8 cellular contexts compared by ENCODE assay signal in genomic region chr17:48892940-48893645, GRCh38. TPM values are rescaled to one million over a fixed set of nuclear protein-coding genes. Genes with fewer than 3 reads are reported as not detected.
DNase-seq lines count a peak whose midpoint lies in the region; ATAC-seq, FAIRE-seq and TF ChIP-seq lines count a peak whose summit lies in the region.

No MANE protein-coding gene starts in this region.

- ATAC-seq in HG03565 (IDR thresholded peaks at IDR 0.05; ENCODE audit: unreplicated experiment), result no peak

- H3K9me3 Mint-ChIP-seq in activated T-helper 1 cell treated with anti-CD3 and anti-CD28 coated beads, Interleukin-12 subunit alpha, Interleukin-12 subunit beta, Interleukin-2, Interleukin-4 antibody, amounts not matched to agents 30 ng/mL and 10 ng/mL and 1 ng/mL, durations not matched to agents 14 hours and 24 hours and 36 hours, result no peaks in the 10 kb centered on the region

- H3K9ac ChIP-seq in iPS-15b (ENCODE audit: low read depth, low read length) (peak overlapping the region; percentile 71), stomach smooth muscle (ENCODE audit: low read length in 2 of 2) (peak overlapping the region; percentile 83 to 92)

- TF ChIP-seq POLR2A in GM12891 (IDR thresholded peaks at IDR 0.05; ENCODE audit: low read depth, low read length), result no peak

- intact Hi-C loops in activated T-helper 1 cell treated with anti-CD3 and anti-CD28 coated beads, Interleukin-12 subunit alpha, Interleukin-12 subunit beta, Interleukin-2, Interleukin-4 antibody, amounts not matched to agents 30 ng/mL and 10 ng/mL and 1 ng/mL, durations not matched to agents 14 hours and 24 hours and 36 hours (cut with micrococcal nuclease), result loop anchor here (1.0 to 5.0 kb wide), 9 partner anchors 15 to 951 kb away; partner anchors contain the start of genes CALCOCO2, PNPO, SNF8 and UBE2Z

- H3K27me3 ChIP-seq in iPS-15b (ENCODE audit: control insufficient read depth, insufficient read depth, low read length), result no peaks in the 10 kb centered on the region
- H3K27me3 ChIP-seq in stomach smooth muscle (ENCODE audit: control insufficient read depth in 1 of 2, insufficient read depth in 2 of 2, low read length in 2 of 2), result no peaks in the 10 kb centered on the region

- no peaks in the 10 kb centered on the region for H3K4me1 ChIP-seq in iPS-15b (ENCODE audit: control insufficient read depth, insufficient read depth, low read length)
- peaks cover 12% of the 10 kb centered on the region for H3K4me1 ChIP-seq in stomach smooth muscle (ENCODE audit: control insufficient read depth, insufficient read depth, low read length)

- H3K36me3 ChIP-seq in iPS-15b (ENCODE audit: control insufficient read depth, insufficient read depth, low read length) (peaks cover 21% of the 10 kb centered on the region), stomach smooth muscle (ENCODE audit: control insufficient read depth in 2 of 2, insufficient read depth in 2 of 2, low read length in 2 of 2) (peaks cover 25 to 28% of the 10 kb centered on the region in 2 donors)

- peak overlapping the region; percentile 74 for H3K27ac ChIP-seq in stomach smooth muscle (ENCODE audit: low read length)

- H3K27me3 Mint-ChIP-seq in activated T-helper 1 cell treated with anti-CD3 and anti-CD28 coated beads, Interleukin-12 subunit alpha, Interleukin-12 subunit beta, Interleukin-2, Interleukin-4 antibody, amounts not matched to agents 30 ng/mL and 10 ng/mL and 1 ng/mL, durations not matched to agents 14 hours and 24 hours and 36 hours (ENCODE audit: insufficient read depth), result no peaks in the 10 kb centered on the region

- no peak for FAIRE-seq in GM12891 (lab: Jason Lieb, UNC)

- peaks cover 23% of the 10 kb centered on the region for H3K36me3 Mint-ChIP-seq in activated T-helper 1 cell treated with anti-CD3 and anti-CD28 coated beads, Interleukin-12 subunit alpha, Interleukin-12 subunit beta, Interleukin-2, Interleukin-4 antibody, amounts not matched to agents 30 ng/mL and 10 ng/mL and 1 ng/mL, durations not matched to agents 14 hours and 24 hours and 36 hours (ENCODE audit: low read depth)

- peak overlapping the region; percentile 89 for H3K4me3 ChIP-seq in iPS-15b (ENCODE audit: low read depth, low read length)
- peak overlapping the region; percentile 93 to 99 for H3K4me3 ChIP-seq in stomach smooth muscle (ENCODE audit: low read length in 2 of 2)

- peak; percentile 9 for DNase-seq in activated gamma-delta T cell treated with Interleukin-2 at 50 U/mL for 16 hours
- no peak for DNase-seq in activated gamma-delta T cell (lab: John Stamatoyannopoulos, UW)
- DNase-seq in activated T-helper 1 cell treated with anti-CD3 and anti-CD28 coated beads, Interleukin-12 subunit alpha, Interleukin-12 subunit beta, Interleukin-2, Interleukin-4 antibody, amounts not matched to agents 30 ng/mL and 10 ng/mL and 1 ng/mL, durations not matched to agents 14 hours and 24 hours and 36 hours (ENCODE audit: low spot score), result no peak
- no peak for DNase-seq in GM12891 (ENCODE audit: insufficient read length, low spot score)
- DNase-seq in NOMO-1 (lab: John Stamatoyannopoulos, UW; ENCODE audit: unreplicated experiment in 2 of 2), result no peak

- H3K4me1 Mint-ChIP-seq in activated T-helper 1 cell treated with anti-CD3 and anti-CD28 coated beads, Interleukin-12 subunit alpha, Interleukin-12 subunit beta, Interleukin-2, Interleukin-4 antibody, amounts not matched to agents 30 ng/mL and 10 ng/mL and 1 ng/mL, durations not matched to agents 14 hours and 24 hours and 36 hours (ENCODE audit: low read depth), result peaks cover 31% of the 10 kb centered on the region

- H3K27ac Mint-ChIP-seq in activated T-helper 1 cell treated with anti-CD3 and anti-CD28 coated beads, Interleukin-12 subunit alpha, Interleukin-12 subunit beta, Interleukin-2, Interleukin-4 antibody, amounts not matched to agents 30 ng/mL and 10 ng/mL and 1 ng/mL, durations not matched to agents 14 hours and 24 hours and 36 hours, result peak overlapping the region; percentile 95

- H3K4me3 Mint-ChIP-seq in activated T-helper 1 cell treated with anti-CD3 and anti-CD28 coated beads, Interleukin-12 subunit alpha, Interleukin-12 subunit beta, Interleukin-2, Interleukin-4 antibody, amounts not matched to agents 30 ng/mL and 10 ng/mL and 1 ng/mL, durations not matched to agents 14 hours and 24 hours and 36 hours, result peak overlapping the region; percentile 97

- no peaks in the 10 kb centered on the region for H3K9me3 ChIP-seq in iPS-15b (ENCODE audit: control insufficient read depth, insufficient read depth, low read length)
- H3K9me3 ChIP-seq in stomach smooth muscle (ENCODE audit: control insufficient read depth in 2 of 2, low read length in 2 of 2), result no peaks in the 10 kb centered on the region

TF ChIP-seq in GM12891, 5 proteins besides CTCF, POLR2A, EP300 and RAD21:
- TF ChIP-seq POU2F2 (IDR thresholded peaks at IDR 0.05; ENCODE audit: low read depth, low read length) (no peak), PAX5 (IDR thresholded peaks at IDR 0.05; ENCODE audit: insufficient read depth, low read length, severe bottlenecking) (no peak), TAF1 (IDR thresholded peaks at IDR 0.05; ENCODE audit: low read depth, low read length) (no peak), SPI1 (IDR thresholded peaks at IDR 0.05; ENCODE audit: low read depth, low read length) (no peak), POLR2AphosphoS5 (IDR thresholded peaks at IDR 0.05; ENCODE audit: low read depth, low read length) (no peak)

RNA-seq across cellular contexts. Expression of gene ATP5MC1, which starts 0.5 kb away (rescaled TPM):
- 149 and 155 TPM in 2 replicates for total RNA-seq in activated T-helper 1 cell treated with anti-CD3 and anti-CD28 coated beads, Interleukin-12 subunit alpha, Interleukin-12 subunit beta, Interleukin-2, Interleukin-4 antibody, amounts not matched to agents 30 ng/mL and 10 ng/mL and 1 ng/mL, durations not matched to agents 14 hours and 24 hours and 36 hours
- 307 TPM for polyA plus RNA-seq in GM12891 (2012; ENCODE audit: low read depth, missing spikeins)

RNA-seq across cellular contexts. Expression of gene UBE2Z, which starts 15.1 kb away (rescaled TPM):
- 88.8 and 91.5 TPM in 2 replicates for total RNA-seq in activated T-helper 1 cell treated with anti-CD3 and anti-CD28 coated beads, Interleukin-12 subunit alpha, Interleukin-12 subunit beta, Interleukin-2, Interleukin-4 antibody, amounts not matched to agents 30 ng/mL and 10 ng/mL and 1 ng/mL, durations not matched to agents 14 hours and 24 hours and 36 hours
- 60.4 TPM for polyA plus RNA-seq in GM12891 (2012; ENCODE audit: low read depth, missing spikeins)

RNA-seq across cellular contexts. Expression of gene SNF8, which starts 51.5 kb away (rescaled TPM):
- total RNA-seq in activated T-helper 1 cell treated with anti-CD3 and anti-CD28 coated beads, Interleukin-12 subunit alpha, Interleukin-12 subunit beta, Interleukin-2, Interleukin-4 antibody, amounts not matched to agents 30 ng/mL and 10 ng/mL and 1 ng/mL, durations not matched to agents 14 hours and 24 hours and 36 hours, result 148 and 163 TPM in 2 replicates
- 87.0 TPM for polyA plus RNA-seq in GM12891 (2012; ENCODE audit: low read depth, missing spikeins)
